Comparison of ENCODE assay signal across 8 cellular contexts in genomic region chr17:8436169-8436932, GRCh38. TPM values are rescaled to one million over a fixed set of nuclear protein-coding genes. Genes with fewer than 3 reads are reported as not detected.
DNase-seq lines count a peak whose midpoint lies in the region; ATAC-seq and TF ChIP-seq lines count a peak whose summit lies in the region.

No MANE protein-coding gene starts in this region.

- peak overlapping the region; percentile 48 for H3K4me2 ChIP-seq in KMS-11

- peak in 1 of 3 donors; percentile 31 for TF ChIP-seq POLR2A in body of pancreas (IDR thresholded peaks at IDR 0.05)

- TF ChIP-seq CTCF in KMS-11 (conservative IDR thresholded peaks at IDR 0.05; ENCODE audit: low read depth, low read length) (no peak), body of pancreas (IDR thresholded peaks at IDR 0.05) (peak in 1 of 7 experiments; percentile 23)

- 0 to 1% methylated on average over 27 to 41 of the region's 44 CpGs for WGBS in body of pancreas, 2 donors

- H3K9ac ChIP-seq in ES-I3 (ENCODE audit: low read depth, low read length): peak overlapping the region; percentile 91
- peak overlapping the region; percentile 61; the same call in 1 of the 2 replicates for H3K9ac ChIP-seq in KMS-11
- peak overlapping the region; percentile 67 for H3K9ac ChIP-seq in iPS-18a (ENCODE audit: low read length)

- H3K4me1 ChIP-seq in ES-I3 (ENCODE audit: insufficient read depth, low read length): peaks cover 3% of the 10 kb centered on the region; the same call in 1 of the 2 replicates
- no peaks in the 10 kb centered on the region for H3K4me1 ChIP-seq in KMS-11 (ENCODE audit: low read depth, poor library complexity, severe bottlenecking)
- peaks cover 4% of the 10 kb centered on the region for H3K4me1 ChIP-seq in body of pancreas
- H3K4me1 ChIP-seq in iPS-18a (ENCODE audit: control insufficient read depth, low read depth, low read length): no peaks in the 10 kb centered on the region

- peaks cover 20% of the 10 kb centered on the region for H3K79me2 ChIP-seq in KMS-11 (ENCODE audit: insufficient read depth, low read depth)

- H3K36me3 ChIP-seq in ES-I3 (ENCODE audit: insufficient read depth, low read length) (no peaks in the 10 kb centered on the region; the same call in 1 of the 2 replicates), KMS-11 (ENCODE audit: insufficient read depth) (no peaks in the 10 kb centered on the region), body of pancreas (replicated peaks in 1 of 2; ENCODE audit: insufficient read depth in 1 of 2, low read depth in 2 of 2) (peaks cover 0 to 1% of the 10 kb centered on the region in 2 donors), iPS-18a (ENCODE audit: control insufficient read depth, low read depth, low read length) (no peaks in the 10 kb centered on the region)

- H3K4me3 ChIP-seq in KMS-11 (IDR thresholded peaks at IDR 0.05; ENCODE audit: insufficient read depth, low read depth, low read length) (no peak overlapping the region), body of pancreas (peak overlapping the region; percentile 55 to 81), iPS-18a (ENCODE audit: low read length) (peak overlapping the region; percentile 71), skin epidermis (peak overlapping the region; percentile 69 to 100 (median 91))

- H3K27ac ChIP-seq in KMS-11 (peak overlapping the region; percentile 62), body of pancreas (peak overlapping the region; percentile 99 to 100 (median 100)), iPS-18a (ENCODE audit: low read length) (no peak overlapping the region), skin epidermis (peak overlapping the region; percentile 95 to 100 (median 99))

- DNase-seq in T1000 (lab: John Stamatoyannopoulos, UW) (peak; percentile 66), body of pancreas (peak; percentile 66 to 74 (median 71)), H4 (ENCODE audit: low spot score) (no peak)

- peak overlapping the region; percentile 26; the same call in 1 of the 2 replicates for H2AFZ ChIP-seq in KMS-11 (ENCODE audit: low read depth)

- H3K9me3 ChIP-seq in ES-I3 (ENCODE audit: control insufficient read depth, insufficient read depth, low read length) (no peaks in the 10 kb centered on the region), body of pancreas (no peaks in the 10 kb centered on the region), iPS-18a (ENCODE audit: control insufficient read depth, low read depth, low read length) (no peaks in the 10 kb centered on the region)

- H3K27me3 ChIP-seq in KMS-11 (ENCODE audit: insufficient read depth, low read depth) (no peaks in the 10 kb centered on the region), body of pancreas (no peaks in the 10 kb centered on the region), iPS-18a (ENCODE audit: control insufficient read depth, insufficient read depth, low read length) (no peaks in the 10 kb centered on the region)

- peak; percentile 45 for ATAC-seq in GM21737 (IDR thresholded peaks at IDR 0.05; ENCODE audit: unreplicated experiment)
- peak; percentile 75 for ATAC-seq in body of pancreas

- H4K20me1 ChIP-seq in KMS-11 (ENCODE audit: insufficient read depth): no peaks in the 10 kb centered on the region

- intact Hi-C loops in body of pancreas (cut with DNase I): no loop called here

RNA-seq across cellular contexts. Expression of gene NDEL1, which starts 0.7 kb away (rescaled TPM):
- total RNA-seq in body of pancreas: 10 to 100 TPM; 26.2 to 39.6 TPM
- 16.1 and 31.8 TPM in 2 replicates for total RNA-seq in H4 (2014; rRNA removed; shearing (Covaris generic))

RNA-seq across cellular contexts. Expression of gene RNF222, which starts 38.7 kb away (rescaled TPM):
- total RNA-seq in body of pancreas: not detected
- not detected in 2 replicates for total RNA-seq in H4 (2014; rRNA removed; shearing (Covaris generic))

RNA-seq across cellular contexts. Expression of gene RPL26, which starts 53.4 kb away (rescaled TPM):
- 1,000 to 10,000 TPM; 1,496 to 1,646 TPM for total RNA-seq in body of pancreas
- total RNA-seq in H4 (2014; rRNA removed; shearing (Covaris generic)): 2,934 and 3,123 TPM in 2 replicates
